In the genomic region with DNA sequence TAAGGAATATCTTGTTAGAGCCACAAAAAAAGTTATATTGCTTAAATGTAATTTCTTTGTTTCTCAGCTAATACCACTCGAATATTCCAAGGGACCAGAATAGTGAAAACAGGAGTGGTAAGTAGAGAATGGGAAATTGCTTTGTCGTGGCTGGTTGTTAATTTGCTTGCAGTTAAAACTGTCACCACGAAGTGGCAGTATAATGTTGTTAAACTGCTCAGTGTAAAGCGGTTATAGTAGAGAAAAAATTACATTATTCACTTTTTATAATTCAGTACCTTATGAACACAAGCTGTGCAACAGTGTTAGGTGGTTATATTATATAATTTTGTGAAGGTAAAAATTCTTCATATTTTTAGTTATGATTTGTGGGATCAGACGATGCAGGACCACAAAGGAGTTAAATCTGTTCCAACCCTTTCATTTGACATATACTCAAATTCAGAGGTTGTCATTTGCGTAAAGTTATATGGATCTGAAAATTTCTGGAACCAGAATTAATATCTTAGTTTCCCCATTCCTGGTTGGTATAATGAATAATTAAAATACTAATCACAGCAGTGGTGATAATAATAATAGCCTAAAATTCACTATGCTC, we compare ENCODE assay signal across 9 cellular contexts.
DNase-seq lines count a peak whose midpoint lies in the region; ATAC-seq and FAIRE-seq lines count a peak whose summit lies in the region.
"Had no signal": no experiment of that assay in that cellular context is flagged by ENCODE, and none has a peak within 500 bp of the region (broad histone marks: within the 10 kb centered on the region; RNA-seq: fewer than 3 reads in every experiment).

No MANE protein-coding gene starts in this region.

- FAIRE-seq in islet of Langerhans (lab: Jason Lieb, UNC) = peak; percentile 100

- ATAC-seq in HG02840 (IDR thresholded peaks at IDR 0.05; ENCODE audit: low FRiP score, unreplicated experiment) = no peak
- ATAC-seq: activated T-cell treated with anti-CD3 and anti-CD28 coated beads, Interleukin-2, amount 50 U/mL, for 72 hours had no signal

- DNase-seq in NCI-H1417 (lab: John Stamatoyannopoulos, UW) (peak; percentile 1 to 65 (median 14)), NCI-H1417 treated with DMSO at 0.1 percent for 48 hours (lab: John Stamatoyannopoulos, UW) (no peak), MV-4-11 (lab: John Stamatoyannopoulos, UW) (peak; percentile 5), amniotic epithelial cell (ENCODE audit: low read depth) (peak; percentile 29), T-helper 9 cell (no peak), cerebellar nuclear complex (lab: John Stamatoyannopoulos, UW) (no peak)

Comparison
In these comparisons a context has a peak if more than half of its experiments do, and no peak if none do; other contexts are left out.
1. DNase-seq: peak in NCI-H1417 (3 of 3), MV-4-11 (single experiment) and amniotic epithelial cell (single experiment); none in NCI-H1417 treated with DMSO at 0.1 percent for 48 hours (single experiment), T-helper 9 cell (single experiment) and cerebellar nuclear complex (0 of 2).